Comparison of ENCODE assay signal across 18 cellular contexts in genomic region chr7:17212188-17212587, GRCh38.
DNase-seq lines count a peak whose midpoint lies in the region; ATAC-seq, FAIRE-seq and TF ChIP-seq lines count a peak whose summit lies in the region.
"Had no signal": no experiment of that assay in that cellular context is flagged by ENCODE, and none has a peak within 500 bp of the region (broad histone marks: within the 10 kb centered on the region; RNA-seq: fewer than 3 reads in every experiment).

No MANE protein-coding gene starts in this region.

- H4K20me1 ChIP-seq in GM23248 (ENCODE audit: insufficient read depth) = no peaks in the 10 kb centered on the region

- H3K27me3 ChIP-seq in GM23248 (replicated peaks; ENCODE audit: insufficient read depth) = no peaks in the 10 kb centered on the region
- H3K27me3 ChIP-seq: BE2C had no signal

- CTCF ChIA-PET in A549 (lab: Yijun Ruan, JAX) = no interaction called here

- POLR2A ChIA-PET in A549 (lab: Yijun Ruan, JAX) = no interaction called here

- H3K9me2 ChIP-seq in GM23248 (ENCODE audit: insufficient read depth) = no peaks in the 10 kb centered on the region

- no peak overlapping the region for H3K4me3 ChIP-seq in A549
- no peak overlapping the region for H3K4me3 ChIP-seq in GM23248
- no peak overlapping the region for H3K4me3 ChIP-seq in mucosa of descending colon

- H3K9ac ChIP-seq in GM23248 = no peak overlapping the region

- H3K27ac ChIP-seq in A549 (peak overlapping the region; percentile 18 to 34; a peak in 1 of 6 replicates), GM23248 (no peak overlapping the region)
- H3K27ac ChIP-seq: C4-2B, HL-60 had no signal

- H3F3A ChIP-seq in GM23248 (ENCODE audit: insufficient read depth) = no peaks in the 10 kb centered on the region

- intact Hi-C loops in left colon (cut with DNase I, micrococcal nuclease) (no loop called here), mucosa of descending colon (cut with DNase I, micrococcal nuclease) (no loop called here)

- in situ Hi-C loops in GM23248 (cut with MboI) = no loop called here

- TF ChIP-seq POLR2A in A549 (IDR thresholded peaks at IDR 0.05; ENCODE audit: low read length) = no peak

- H3K4me1 ChIP-seq in A549 (peaks cover 16% of the 10 kb centered on the region), GM23248 (ENCODE audit: insufficient read depth) (no peaks in the 10 kb centered on the region), mucosa of descending colon (ENCODE audit: low read depth) (peaks cover 4% of the 10 kb centered on the region)
- H3K4me1 ChIP-seq: BE2C had no signal

- no peaks in the 10 kb centered on the region for H3K9me3 ChIP-seq in A549
- H3K9me3 ChIP-seq in GM23248 (ENCODE audit: low read depth) = no peaks in the 10 kb centered on the region
- H3K9me3 ChIP-seq in mucosa of descending colon = no peaks in the 10 kb centered on the region
- H3K9me3 ChIP-seq: BE2C had no signal

- no peak for TF ChIP-seq RAD21 in A549 (conservative IDR thresholded peaks at IDR 0.05 in 1 of 2, IDR thresholded peaks at IDR 0.05 in 1 of 2)

- TF ChIP-seq CTCF in A549 (IDR thresholded peaks at IDR 0.05) (no peak), mucosa of descending colon (IDR thresholded peaks at IDR 0.05) (no peak)

- peak overlapping the region; percentile 28; the same call in 1 of the 2 replicates for H2AFZ ChIP-seq in GM23248

- no peak for FAIRE-seq in A549 (lab: Jason Lieb, UNC)
- FAIRE-seq: A204.1, GM12892, H54 had no signal

- TF ChIP-seq EP300 in A549 (IDR thresholded peaks at IDR 0.05) = no peak

- H3K4me2 ChIP-seq in A549 (peak overlapping the region; percentile 31), GM23248 (ENCODE audit: unreplicated experiment) (no peak overlapping the region)

- DNase-seq in A549 (ENCODE audit: low read depth in 1 of 2, low spot score in 1 of 2) (no peak), GM23248 (no peak), left colon (no peak), mucosa of descending colon (no peak), OCI-M1 (lab: John Stamatoyannopoulos, UW) (no peak)
- no peak for DNase-seq in activated T-cell treated with anti-CD3 and anti-CD28 coated beads, Interleukin-2, amount 50 U/mL, for 48 hours
- no peak for DNase-seq in stimulated activated naive CD8-positive, alpha-beta T cell treated with anti-CD3 and anti-CD28 coated beads, Interleukin-15, Interleukin-2, amounts not matched to agents 100 U/mL and 50 U/mL, for 24 hours
- DNase-seq: BE2C; CD4-positive, alpha-beta memory T cell; DND-41; GDM1; IMR-90 had no signal

- H3K36me3 ChIP-seq in GM23248 (ENCODE audit: low read depth) = no peaks in the 10 kb centered on the region
- no peaks in the 10 kb centered on the region for H3K36me3 ChIP-seq in mucosa of descending colon (ENCODE audit: low read depth)
- H3K36me3 ChIP-seq: BE2C had no signal

- H3K79me2 ChIP-seq in GM23248 (ENCODE audit: insufficient read depth) = no peaks in the 10 kb centered on the region

- ATAC-seq in A549 = no peak
- peak; percentile 55 for ATAC-seq in left colon
- ATAC-seq in mucosa of descending colon = peak; percentile 37
- ATAC-seq in stimulated activated naive CD8-positive, alpha-beta T cell treated with anti-CD3 and anti-CD28 coated beads, Interleukin-15, Interleukin-2, amounts not matched to agents 100 U/mL and 50 U/mL, for 24 hours = no peak
- ATAC-seq: HCT116 had no signal

TF ChIP-seq in A549, 52 proteins besides CTCF, POLR2A, EP300 and RAD21:
- no peak for TF ChIP-seq MAFK (IDR thresholded peaks at IDR 0.05; ENCODE audit: partially characterized antibody)
- TF ChIP-seq ELK1 (IDR thresholded peaks at IDR 0.05; ENCODE audit: low read depth, low read length) = no peak
- no peak for TF ChIP-seq RNF2 (IDR thresholded peaks at IDR 0.05; ENCODE audit: borderline replicate concordance, low read depth)
- TF ChIP-seq EHF (CRISPR knock-in tag; IDR thresholded peaks at IDR 0.05) = no peak
- no peak for TF ChIP-seq HES2 (IDR thresholded peaks at IDR 0.05)
- TF ChIP-seq TFCP2L1 (CRISPR knock-in tag; IDR thresholded peaks at IDR 0.05) = no peak
- no peak for TF ChIP-seq HEYL (CRISPR knock-in tag; IDR thresholded peaks at IDR 0.05)
- TF ChIP-seq NFE2L2 (conservative IDR thresholded peaks at IDR 0.05; ENCODE audit: low read length) = no peak
- no peak for TF ChIP-seq ZNF302 (CRISPR knock-in tag; IDR thresholded peaks at IDR 0.05)
- no peak for TF ChIP-seq PHF8 (IDR thresholded peaks at IDR 0.05; ENCODE audit: borderline replicate concordance, low read depth)
- TF ChIP-seq E2F6 (IDR thresholded peaks at IDR 0.05; ENCODE audit: borderline replicate concordance, low read depth) = no peak
- TF ChIP-seq GATA3 (IDR thresholded peaks at IDR 0.05; ENCODE audit: borderline replicate concordance) = no peak
- no peak for TF ChIP-seq ATOH8 (CRISPR knock-in tag; IDR thresholded peaks at IDR 0.05; ENCODE audit: low read depth)
- TF ChIP-seq HMGXB4 (CRISPR knock-in tag; IDR thresholded peaks at IDR 0.05; ENCODE audit: borderline replicate concordance) = no peak
- no peak for TF ChIP-seq CBX2 (IDR thresholded peaks at IDR 0.05; ENCODE audit: borderline replicate concordance, low read depth)
- TF ChIP-seq CBX8 (IDR thresholded peaks at IDR 0.05) = no peak

Comparison
In these comparisons a context has a peak if more than half of its experiments do, and no peak if none do; other contexts are left out.
1. ATAC-seq: peak in left colon (single experiment) and mucosa of descending colon (single experiment); none in A549 (0 of 2) and stimulated activated naive CD8-positive, alpha-beta T cell treated with anti-CD3 and anti-CD28 coated beads, Interleukin-15, Interleukin-2, amounts not matched to agents 100 U/mL and 50 U/mL, for 24 hours (single experiment).